1 cellular context compared by ENCODE assay signal in the genomic region with DNA sequence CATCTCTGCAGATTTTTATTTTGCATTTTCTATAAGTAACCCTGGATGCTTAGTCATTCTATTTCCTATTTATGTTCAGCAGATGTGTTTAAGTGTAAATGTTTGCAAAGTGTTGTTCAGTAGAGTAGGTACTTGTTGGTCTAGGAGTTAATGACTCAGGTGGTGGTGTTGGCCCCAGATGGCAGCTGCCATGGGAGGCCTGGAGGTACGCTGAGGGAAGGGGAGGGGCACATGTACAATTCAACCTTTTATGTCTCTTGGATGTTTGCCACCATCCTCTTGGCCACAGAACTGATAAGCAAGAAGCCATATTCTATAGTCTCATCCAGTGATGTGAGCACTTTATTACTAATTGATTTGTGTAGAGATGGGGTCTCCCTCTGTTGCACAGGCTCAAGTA.
TF ChIP-seq lines count a peak whose summit lies in the region.

No MANE protein-coding gene starts in this region.

TF ChIP-seq in GM23338, 12 proteins besides CTCF, POLR2A, EP300 and RAD21 (continued from another document):
- TF ChIP-seq, protein P1, sequence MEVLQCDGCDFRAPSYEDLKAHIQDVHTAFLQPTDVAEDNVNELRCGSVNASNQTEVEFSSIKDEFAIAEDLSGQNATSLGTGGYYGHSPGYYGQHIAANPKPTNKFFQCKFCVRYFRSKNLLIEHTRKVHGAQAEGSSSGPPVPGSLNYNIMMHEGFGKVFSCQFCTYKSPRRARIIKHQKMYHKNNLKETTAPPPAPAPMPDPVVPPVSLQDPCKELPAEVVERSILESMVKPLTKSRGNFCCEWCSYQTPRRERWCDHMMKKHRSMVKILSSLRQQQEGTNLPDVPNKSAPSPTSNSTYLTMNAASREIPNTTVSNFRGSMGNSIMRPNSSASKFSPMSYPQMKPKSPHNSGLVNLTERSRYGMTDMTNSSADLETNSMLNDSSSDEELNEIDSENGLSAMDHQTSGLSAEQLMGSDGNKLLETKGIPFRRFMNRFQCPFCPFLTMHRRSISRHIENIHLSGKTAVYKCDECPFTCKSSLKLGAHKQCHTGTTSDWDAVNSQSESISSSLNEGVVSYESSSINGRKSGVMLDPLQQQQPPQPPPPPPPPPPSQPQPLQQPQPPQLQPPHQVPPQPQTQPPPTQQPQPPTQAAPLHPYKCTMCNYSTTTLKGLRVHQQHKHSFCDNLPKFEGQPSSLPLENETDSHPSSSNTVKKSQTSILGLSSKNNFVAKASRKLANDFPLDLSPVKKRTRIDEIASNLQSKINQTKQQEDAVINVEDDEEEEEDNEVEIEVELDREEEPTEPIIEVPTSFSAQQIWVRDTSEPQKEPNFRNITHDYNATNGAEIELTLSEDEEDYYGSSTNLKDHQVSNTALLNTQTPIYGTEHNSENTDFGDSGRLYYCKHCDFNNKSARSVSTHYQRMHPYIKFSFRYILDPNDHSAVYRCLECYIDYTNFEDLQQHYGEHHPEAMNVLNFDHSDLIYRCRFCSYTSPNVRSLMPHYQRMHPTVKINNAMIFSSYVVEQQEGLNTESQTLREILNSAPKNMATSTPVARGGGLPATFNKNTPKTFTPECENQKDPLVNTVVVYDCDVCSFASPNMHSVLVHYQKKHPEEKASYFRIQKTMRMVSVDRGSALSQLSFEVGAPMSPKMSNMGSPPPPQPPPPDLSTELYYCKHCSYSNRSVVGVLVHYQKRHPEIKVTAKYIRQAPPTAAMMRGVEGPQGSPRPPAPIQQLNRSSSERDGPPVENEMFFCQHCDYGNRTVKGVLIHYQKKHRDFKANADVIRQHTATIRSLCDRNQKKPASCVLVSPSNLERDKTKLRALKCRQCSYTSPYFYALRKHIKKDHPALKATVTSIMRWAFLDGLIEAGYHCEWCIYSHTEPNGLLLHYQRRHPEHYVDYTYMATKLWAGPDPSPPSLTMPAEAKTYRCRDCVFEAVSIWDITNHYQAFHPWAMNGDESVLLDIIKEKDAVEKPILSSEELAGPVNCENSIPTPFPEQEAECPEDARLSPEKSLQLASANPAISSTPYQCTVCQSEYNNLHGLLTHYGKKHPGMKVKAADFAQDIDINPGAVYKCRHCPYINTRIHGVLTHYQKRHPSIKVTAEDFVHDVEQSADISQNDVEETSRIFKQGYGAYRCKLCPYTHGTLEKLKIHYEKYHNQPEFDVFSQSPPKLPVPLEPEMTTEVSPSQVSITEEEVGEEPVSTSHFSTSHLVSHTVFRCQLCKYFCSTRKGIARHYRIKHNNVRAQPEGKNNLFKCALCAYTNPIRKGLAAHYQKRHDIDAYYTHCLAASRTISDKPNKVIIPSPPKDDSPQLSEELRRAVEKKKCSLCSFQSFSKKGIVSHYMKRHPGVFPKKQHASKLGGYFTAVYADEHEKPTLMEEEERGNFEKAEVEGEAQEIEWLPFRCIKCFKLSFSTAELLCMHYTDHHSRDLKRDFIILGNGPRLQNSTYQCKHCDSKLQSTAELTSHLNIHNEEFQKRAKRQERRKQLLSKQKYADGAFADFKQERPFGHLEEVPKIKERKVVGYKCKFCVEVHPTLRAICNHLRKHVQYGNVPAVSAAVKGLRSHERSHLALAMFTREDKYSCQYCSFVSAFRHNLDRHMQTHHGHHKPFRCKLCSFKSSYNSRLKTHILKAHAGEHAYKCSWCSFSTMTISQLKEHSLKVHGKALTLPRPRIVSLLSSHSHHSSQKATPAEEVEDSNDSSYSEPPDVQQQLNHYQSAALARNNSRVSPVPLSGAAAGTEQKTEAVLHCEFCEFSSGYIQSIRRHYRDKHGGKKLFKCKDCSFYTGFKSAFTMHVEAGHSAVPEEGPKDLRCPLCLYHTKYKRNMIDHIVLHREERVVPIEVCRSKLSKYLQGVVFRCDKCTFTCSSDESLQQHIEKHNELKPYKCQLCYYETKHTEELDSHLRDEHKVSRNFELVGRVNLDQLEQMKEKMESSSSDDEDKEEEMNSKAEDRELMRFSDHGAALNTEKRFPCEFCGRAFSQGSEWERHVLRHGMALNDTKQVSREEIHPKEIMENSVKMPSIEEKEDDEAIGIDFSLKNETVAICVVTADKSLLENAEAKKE (CRISPR knock-in tag; IDR thresholded peaks at IDR 0.05) = no peak
- TF ChIP-seq ZNF331 (CRISPR knock-in tag; IDR thresholded peaks at IDR 0.05; ENCODE audit: low read depth) = no peak
- TF ChIP-seq ZNF114 (CRISPR knock-in tag; IDR thresholded peaks at IDR 0.05) = no peak
